ENCODE assay signal across 22 cellular contexts in the genomic region with DNA sequence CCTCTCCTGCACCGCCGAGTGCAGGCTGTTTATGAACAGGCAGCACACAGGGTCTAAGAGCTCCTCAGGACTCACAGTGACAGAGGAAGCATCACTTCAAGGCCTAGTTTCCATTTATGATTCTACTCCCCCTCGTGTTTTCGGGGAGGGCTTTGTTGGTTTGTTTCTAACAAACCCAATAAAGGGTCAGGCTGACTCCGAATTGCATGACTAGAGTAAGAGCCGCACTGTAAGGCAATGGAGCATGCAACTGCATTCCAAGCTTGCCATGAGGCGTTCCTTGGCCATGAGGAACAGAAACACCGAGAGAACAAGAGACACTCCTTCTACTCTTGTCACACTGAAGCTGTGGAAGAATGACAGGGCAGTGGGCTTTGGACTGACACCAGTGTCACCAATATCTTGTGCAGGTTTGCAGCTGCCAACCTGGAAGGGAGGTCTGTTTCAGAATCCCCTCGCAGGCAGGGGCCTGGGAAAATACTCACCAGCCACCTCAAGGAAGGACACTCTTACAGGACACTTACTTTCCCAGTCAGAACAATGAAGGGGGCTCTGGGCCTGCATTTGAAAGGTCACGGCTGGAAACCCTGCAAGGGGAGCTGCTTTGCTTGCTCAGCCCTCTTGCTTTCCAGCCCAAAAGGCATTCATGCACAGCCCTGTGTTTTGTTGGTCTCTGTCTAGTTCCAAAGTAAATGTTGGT.
"Had no signal": no experiment of that assay in that cellular context is flagged by ENCODE, and none has a peak within 500 bp of the region (broad histone marks: within the 10 kb centered on the region; RNA-seq: fewer than 3 reads in every experiment).

No MANE protein-coding gene starts in this region.

- H3K9me3 Mint-ChIP-seq: activated naive CD4-positive, alpha-beta T cell treated with anti-CD3 and anti-CD28 coated beads, Interleukin-2, amount 50 U/mL, for 24 hours; immature natural killer cell; T-cell had no signal

- H3K36me3 ChIP-seq: thoracic aorta had no signal

- H3K27ac Mint-ChIP-seq: activated naive CD4-positive, alpha-beta T cell treated with anti-CD3 and anti-CD28 coated beads, Interleukin-2, amount 50 U/mL, for 24 hours; dendritic cell treated with granulocyte-macrophage colony-stimulating factor and Interleukin-4, amounts not matched to agents 40 ng/mL and 50 ng/mL, for 4 days; immature natural killer cell; stimulated activated naive B cell treated with anti-CD40 and anti-IgM and Interleukin-4, amounts not matched to agents 10 μg/mL and 1 μg/mL and 100 μg/mL, for 72 hours; T-cell had no signal

- H3K27ac ChIP-seq: thoracic aorta had no signal

- H3K9me3 ChIP-seq: thoracic aorta had no signal

- H3K27me3 Mint-ChIP-seq: activated naive CD4-positive, alpha-beta T cell treated with anti-CD3 and anti-CD28 coated beads, Interleukin-2, amount 50 U/mL, for 24 hours; dendritic cell treated with granulocyte-macrophage colony-stimulating factor and Interleukin-4, amounts not matched to agents 40 ng/mL and 50 ng/mL, for 4 days; stimulated activated naive B cell treated with anti-CD40 and anti-IgM and Interleukin-4, amounts not matched to agents 10 μg/mL and 1 μg/mL and 100 μg/mL, for 72 hours; T-cell had no signal

- H3K4me1 Mint-ChIP-seq: activated naive CD4-positive, alpha-beta T cell treated with anti-CD3 and anti-CD28 coated beads, Interleukin-2, amount 50 U/mL, for 24 hours; stimulated activated naive B cell treated with anti-CD40 and anti-IgM and Interleukin-4, amounts not matched to agents 10 μg/mL and 1 μg/mL and 100 μg/mL, for 72 hours; T-cell had no signal

- H3K36me3 Mint-ChIP-seq: brain; stimulated activated naive B cell treated with anti-CD40 and anti-IgM and Interleukin-4, amounts not matched to agents 10 μg/mL and 1 μg/mL and 100 μg/mL, for 72 hours had no signal

- H3K4me3 ChIP-seq: thoracic aorta had no signal

- DNase-seq: activated CD4-positive, alpha-beta T cell treated with anti-CD3 and anti-CD28 coated beads for 4 hours; activated CD4-positive, alpha-beta T cell treated with anti-CD3 and anti-CD28 coated beads, Interleukin-2, amount 50 U/mL, for 48 hours; activated gamma-delta T cell; activated T-cell treated with anti-CD3 and anti-CD28 coated beads, Interleukin-2, amount 50 U/mL, for 48 hours; anterior cingulate cortex; caudate nucleus; effector CD4-positive, alpha-beta T cell; erythroblast; foreskin fibroblast; immature natural killer cell; mesenchymal stem cell; occipital lobe; stimulated activated CD4-positive, alpha-beta T cell treated with anti-CD3 and anti-CD28 coated beads, Interleukin-2, amount 100 ng/mL, for 48 hours; stimulated activated CD8-positive, alpha-beta memory T cell treated with anti-CD3 and anti-CD28 coated beads, Interleukin-4, amount 100 ng/mL, for 48 hours; stimulated activated naive B cell treated with anti-CD40 and anti-IgM and Interleukin-4, amounts not matched to agents 10 μg/mL and 1 μg/mL and 100 μg/mL, for 72 hours; T-cell had no signal

- ATAC-seq: SK-N-SH treated with all-trans-retinoic acid at 6 μM for 48 hours; stimulated activated naive B cell treated with anti-CD40 and anti-IgM and Interleukin-4, amounts not matched to agents 10 μg/mL and 1 μg/mL and 100 μg/mL, for 72 hours; T-cell had no signal

- H3K4me3 Mint-ChIP-seq: activated naive CD4-positive, alpha-beta T cell treated with anti-CD3 and anti-CD28 coated beads, Interleukin-2, amount 50 U/mL, for 24 hours; brain; dendritic cell treated with granulocyte-macrophage colony-stimulating factor and Interleukin-4, amounts not matched to agents 40 ng/mL and 50 ng/mL, for 4 days; immature natural killer cell; nephron; stimulated activated naive B cell treated with anti-CD40 and anti-IgM and Interleukin-4, amounts not matched to agents 10 μg/mL and 1 μg/mL and 100 μg/mL, for 72 hours; T-cell had no signal
